ENCODE assay signal across 1 cellular context in the genomic region with DNA sequence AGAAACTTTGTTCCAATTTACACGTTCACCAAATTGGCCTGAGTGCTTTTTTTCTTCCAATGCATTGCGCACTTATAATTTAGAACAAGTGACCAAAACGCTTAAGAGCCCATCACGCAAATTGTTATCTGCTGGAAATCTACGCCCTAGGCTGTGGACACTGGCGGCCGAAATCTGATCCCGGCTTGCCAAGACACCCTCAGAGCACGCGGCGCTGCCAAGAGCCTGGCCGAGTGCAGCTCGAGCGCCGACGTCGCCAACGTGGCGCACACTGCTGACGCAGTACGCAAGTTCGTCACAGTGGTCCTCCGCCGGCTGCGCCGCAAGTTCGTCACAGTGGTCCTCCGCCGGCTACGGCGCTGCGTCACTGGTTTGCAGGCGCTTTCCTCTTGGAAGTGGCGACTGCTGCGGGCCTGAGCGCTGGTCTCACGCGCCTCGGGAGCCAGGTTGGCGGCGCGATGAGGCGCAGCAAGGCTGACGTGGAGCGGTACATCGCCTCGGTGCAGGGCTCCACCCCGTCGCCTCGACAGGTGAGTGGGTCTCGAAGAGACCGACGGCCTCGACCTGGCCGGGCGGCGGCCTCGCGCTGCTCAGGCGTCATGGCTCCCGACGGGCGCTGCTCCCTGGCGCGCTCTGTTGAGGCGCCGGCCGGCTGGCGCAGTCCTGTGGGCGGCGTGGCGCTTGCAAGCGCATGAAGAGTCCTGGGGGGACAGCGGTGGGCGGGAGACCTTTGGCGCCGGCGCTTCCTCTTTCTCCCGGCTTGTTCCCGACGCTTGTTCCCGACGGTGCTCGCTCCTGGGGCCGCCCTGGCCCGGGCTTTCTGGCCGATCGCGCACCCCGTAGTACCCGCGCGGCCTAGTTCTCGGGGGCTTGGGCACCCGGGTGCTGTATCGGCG.
TF ChIP-seq lines count a peak whose summit lies in the region.

Gene RANBP2 (plus strand): TSS at position 334 of the 896 bp plus-strand sequence. CDS start 125 bp downstream, at position 459.

TF ChIP-seq in HEK293, 187 proteins besides CTCF, POLR2A, EP300 and RAD21 (continued from another document):
- TF ChIP-seq, protein P1, sequence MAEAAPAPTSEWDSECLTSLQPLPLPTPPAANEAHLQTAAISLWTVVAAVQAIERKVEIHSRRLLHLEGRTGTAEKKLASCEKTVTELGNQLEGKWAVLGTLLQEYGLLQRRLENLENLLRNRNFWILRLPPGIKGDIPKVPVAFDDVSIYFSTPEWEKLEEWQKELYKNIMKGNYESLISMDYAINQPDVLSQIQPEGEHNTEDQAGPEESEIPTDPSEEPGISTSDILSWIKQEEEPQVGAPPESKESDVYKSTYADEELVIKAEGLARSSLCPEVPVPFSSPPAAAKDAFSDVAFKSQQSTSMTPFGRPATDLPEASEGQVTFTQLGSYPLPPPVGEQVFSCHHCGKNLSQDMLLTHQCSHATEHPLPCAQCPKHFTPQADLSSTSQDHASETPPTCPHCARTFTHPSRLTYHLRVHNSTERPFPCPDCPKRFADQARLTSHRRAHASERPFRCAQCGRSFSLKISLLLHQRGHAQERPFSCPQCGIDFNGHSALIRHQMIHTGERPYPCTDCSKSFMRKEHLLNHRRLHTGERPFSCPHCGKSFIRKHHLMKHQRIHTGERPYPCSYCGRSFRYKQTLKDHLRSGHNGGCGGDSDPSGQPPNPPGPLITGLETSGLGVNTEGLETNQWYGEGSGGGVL (tag by site-specific recombination; IDR thresholded peaks at IDR 0.05): no peak
- TF ChIP-seq, protein P2, sequence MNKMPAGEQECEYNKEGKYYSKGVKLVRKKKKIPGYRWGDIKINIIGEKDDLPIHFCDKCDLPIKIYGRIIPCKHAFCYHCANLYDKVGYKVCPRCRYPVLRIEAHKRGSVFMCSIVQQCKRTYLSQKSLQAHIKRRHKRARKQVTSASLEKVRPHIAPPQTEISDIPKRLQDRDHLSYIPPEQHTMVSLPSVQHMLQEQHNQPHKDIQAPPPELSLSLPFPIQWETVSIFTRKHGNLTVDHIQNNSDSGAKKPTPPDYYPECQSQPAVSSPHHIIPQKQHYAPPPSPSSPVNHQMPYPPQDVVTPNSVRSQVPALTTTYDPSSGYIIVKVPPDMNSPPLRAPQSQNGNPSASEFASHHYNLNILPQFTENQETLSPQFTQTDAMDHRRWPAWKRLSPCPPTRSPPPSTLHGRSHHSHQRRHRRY (tag by site-specific recombination; IDR thresholded peaks at IDR 0.05): no peak
- peak; percentile 15; the same call in 1 of the 2 replicates for TF ChIP-seq EGR2 (tag by site-specific recombination; IDR thresholded peaks at IDR 0.05; ENCODE audit: low read depth)
